8 cellular contexts compared by ENCODE assay signal in genomic region chr19:14519860-14520407, GRCh38. TPM values are rescaled to one million over a fixed set of nuclear protein-coding genes. Genes with fewer than 3 reads are reported as not detected.
DNase-seq lines count a peak whose midpoint lies in the region; ATAC-seq, FAIRE-seq and TF ChIP-seq lines count a peak whose summit lies in the region.

No MANE protein-coding gene starts in this region.

- DNase-seq in EL (peak; percentile 78), RWPE2 (ENCODE audit: low spot score) (no peak), esophagus muscularis mucosa (ENCODE audit: extremely low spot score) (no peak), renal cortical epithelial cell (ENCODE audit: low read depth) (peak; percentile 97), hepatic stellate cell (ENCODE audit: low spot score) (no peak), SIG-M5 (lab: John Stamatoyannopoulos, UW) (no peak), H7 (no peak), HTR-8/SVneo (ENCODE audit: insufficient read length, low spot score) (no peak)

- TF ChIP-seq CTCF in RWPE2 (IDR thresholded peaks at IDR 0.05; ENCODE audit: poor library complexity, severe bottlenecking) (no peak), esophagus muscularis mucosa (IDR thresholded peaks at IDR 0.05) (no peak)

- no peak for FAIRE-seq in HTR-8/SVneo (lab: Jason Lieb, UNC)

- TF ChIP-seq POLR2A in esophagus muscularis mucosa (IDR thresholded peaks at IDR 0.05; ENCODE audit: low read depth), result no peak

- H3K9me3 ChIP-seq in RWPE2 (ENCODE audit: severe bottlenecking) (no peaks in the 10 kb centered on the region), esophagus muscularis mucosa (no peaks in the 10 kb centered on the region)

- H3K27ac ChIP-seq in RWPE2 (ENCODE audit: poor library complexity, severe bottlenecking) (peak overlapping the region; percentile 98), esophagus muscularis mucosa (replicated peaks in 1 of 4) (peak overlapping the region; percentile 99 to 100 (median 100))

- no peak for TF ChIP-seq EP300 in esophagus muscularis mucosa (IDR thresholded peaks at IDR 0.05)

- H3K36me3 ChIP-seq in RWPE2 (ENCODE audit: low read depth), result peaks cover 23% of the 10 kb centered on the region
- peaks cover 17 to 20% (median 18%) of the 10 kb centered on the region in 4 donors for H3K36me3 ChIP-seq in esophagus muscularis mucosa
- peaks cover 15% of the 10 kb centered on the region for H3K36me3 ChIP-seq in H7 (replicated peaks; ENCODE audit: control insufficient read depth, insufficient read depth, low read length)

- H3K4me1 ChIP-seq in RWPE2 (ENCODE audit: insufficient read depth, poor library complexity, severe bottlenecking), result peaks cover 21% of the 10 kb centered on the region
- peaks cover 27 to 38% (median 36%) of the 10 kb centered on the region in 4 donors for H3K4me1 ChIP-seq in esophagus muscularis mucosa

- intact Hi-C loops in esophagus muscularis mucosa (cut with DNase I), result no loop called here

- peak; percentile 59 for ATAC-seq in RWPE2 (ENCODE audit: low read depth)

- H3K27me3 ChIP-seq in RWPE2 (ENCODE audit: insufficient read depth, poor library complexity, severe bottlenecking) (no peaks in the 10 kb centered on the region), esophagus muscularis mucosa (peaks cover 0 to 3% (median 0%) of the 10 kb centered on the region in 4 donors), H7 (ENCODE audit: control insufficient read depth, insufficient read depth, low read length) (no peaks in the 10 kb centered on the region)

- H3K4me3 ChIP-seq in RWPE2 (ENCODE audit: severe bottlenecking) (no peak overlapping the region), esophagus muscularis mucosa (no peak overlapping the region), H7 (ENCODE audit: insufficient read depth, low read depth, low read length) (no peak overlapping the region)

- 88% methylated on average over 1 of the region's 2 CpGs for WGBS in esophagus muscularis mucosa

RNA-seq across cellular contexts. Expression of gene DNAJB1, which starts 1.7 kb away (rescaled TPM):
- total RNA-seq in esophagus muscularis mucosa (100 to 1,000 TPM in 1 of 4 donors, 10 to 100 TPM in 3; 50.3 to 102 (median 86.3) TPM), renal cortical epithelial cell (55.3 and 58.9 TPM in 2 replicates)
- 44.6 and 46.9 TPM in 2 replicates for total RNA-seq in H7 (2014; rRNA removed; shearing (Covaris generic))

RNA-seq across cellular contexts. Expression of gene TECR, which starts 9.5 kb away (rescaled TPM):
- total RNA-seq in esophagus muscularis mucosa, result 10 to 100 TPM; 18.7 to 32.7 (median 25.7) TPM
- total RNA-seq in renal cortical epithelial cell, result 33.4 and 35.6 TPM in 2 replicates
- total RNA-seq in H7 (2014; rRNA removed; shearing (Covaris generic)), result 88.2 and 99.4 TPM in 2 replicates

RNA-seq across cellular contexts. Expression of gene GIPC1, which starts 24.0 kb away (rescaled TPM):
- total RNA-seq in esophagus muscularis mucosa, result 100 to 1,000 TPM in 3 of 4 donors, 10 to 100 TPM in 1; 88.5 to 138 (median 108) TPM
- total RNA-seq in renal cortical epithelial cell, result 180 and 401 TPM in 2 replicates
- total RNA-seq in H7 (2014; rRNA removed; shearing (Covaris generic)), result 97.8 and 116 TPM in 2 replicates

RNA-seq across cellular contexts. Expression of gene PTGER1, which starts 44.8 kb away (rescaled TPM):
- total RNA-seq in esophagus muscularis mucosa (1 to 10 TPM in 2 of 4 donors, under 1 TPM in 1, not detected in 1; 0.80 to 1.8 (median 1.3) TPM), renal cortical epithelial cell (0.85 and 5.0 TPM in 2 replicates)
- total RNA-seq in H7 (2014; rRNA removed; shearing (Covaris generic)), result 0.22 and 0.35 TPM in 2 replicates

RNA-seq across cellular contexts. Expression of gene NDUFB7, which starts 51.9 kb away (rescaled TPM):
- total RNA-seq in esophagus muscularis mucosa (100 to 1,000 TPM; 297 to 522 (median 319) TPM), renal cortical epithelial cell (108 and 413 TPM in 2 replicates)
- 332 and 343 TPM in 2 replicates for total RNA-seq in H7 (2014; rRNA removed; shearing (Covaris generic))

Comparison
In these comparisons a context has a peak if more than half of its experiments do, and no peak if none do; other contexts are left out.
1. DNase-seq: peak in EL (single experiment) and renal cortical epithelial cell (single experiment); none in RWPE2 (single experiment), esophagus muscularis mucosa (single experiment), hepatic stellate cell (single experiment), SIG-M5 (single experiment), H7 (single experiment) and HTR-8/SVneo (single experiment).